1 cellular context compared by ENCODE assay signal in the genomic region with DNA sequence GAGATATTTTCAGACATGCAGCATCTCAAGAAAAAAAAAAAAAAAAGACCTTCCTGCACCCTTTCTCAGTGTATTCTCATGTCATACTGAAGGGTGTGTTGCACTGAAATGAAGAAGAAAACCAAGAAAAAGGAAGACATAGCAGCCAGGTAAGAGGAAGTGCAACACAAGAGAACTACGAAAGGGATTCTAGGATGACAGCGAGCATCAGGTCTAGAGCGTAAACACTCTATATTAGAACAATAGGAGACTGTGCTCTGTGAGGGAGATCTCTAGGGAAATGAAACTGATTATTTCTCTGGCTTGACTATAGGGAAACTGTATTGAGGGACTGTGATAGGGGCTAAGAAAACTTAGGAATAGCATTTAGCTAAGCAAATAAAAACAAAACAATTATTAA.
TF ChIP-seq lines count a peak whose summit lies in the region.

No MANE protein-coding gene starts in this region.

TF ChIP-seq in K562, 482 proteins besides CTCF, POLR2A, EP300 and RAD21:
- TF ChIP-seq, protein P1, sequence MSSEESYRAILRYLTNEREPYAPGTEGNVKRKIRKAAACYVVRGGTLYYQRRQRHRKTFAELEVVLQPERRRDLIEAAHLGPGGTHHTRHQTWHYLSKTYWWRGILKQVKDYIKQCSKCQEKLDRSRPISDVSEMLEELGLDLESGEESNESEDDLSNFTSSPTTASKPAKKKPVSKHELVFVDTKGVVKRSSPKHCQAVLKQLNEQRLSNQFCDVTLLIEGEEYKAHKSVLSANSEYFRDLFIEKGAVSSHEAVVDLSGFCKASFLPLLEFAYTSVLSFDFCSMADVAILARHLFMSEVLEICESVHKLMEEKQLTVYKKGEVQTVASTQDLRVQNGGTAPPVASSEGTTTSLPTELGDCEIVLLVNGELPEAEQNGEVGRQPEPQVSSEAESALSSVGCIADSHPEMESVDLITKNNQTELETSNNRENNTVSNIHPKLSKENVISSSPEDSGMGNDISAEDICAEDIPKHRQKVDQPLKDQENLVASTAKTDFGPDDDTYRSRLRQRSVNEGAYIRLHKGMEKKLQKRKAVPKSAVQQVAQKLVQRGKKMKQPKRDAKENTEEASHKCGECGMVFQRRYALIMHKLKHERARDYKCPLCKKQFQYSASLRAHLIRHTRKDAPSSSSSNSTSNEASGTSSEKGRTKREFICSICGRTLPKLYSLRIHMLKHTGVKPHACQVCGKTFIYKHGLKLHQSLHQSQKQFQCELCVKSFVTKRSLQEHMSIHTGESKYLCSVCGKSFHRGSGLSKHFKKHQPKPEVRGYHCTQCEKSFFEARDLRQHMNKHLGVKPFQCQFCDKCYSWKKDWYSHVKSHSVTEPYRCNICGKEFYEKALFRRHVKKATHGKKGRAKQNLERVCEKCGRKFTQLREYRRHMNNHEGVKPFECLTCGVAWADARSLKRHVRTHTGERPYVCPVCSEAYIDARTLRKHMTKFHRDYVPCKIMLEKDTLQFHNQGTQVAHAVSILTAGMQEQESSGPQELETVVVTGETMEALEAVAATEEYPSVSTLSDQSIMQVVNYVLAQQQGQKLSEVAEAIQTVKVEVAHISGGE (CRISPR knock-in tag; IDR thresholded peaks at IDR 0.05) = no peak
- peak; percentile 43; the same call in 1 of the 2 replicates for TF ChIP-seq SPI1 (IDR thresholded peaks at IDR 0.05; ENCODE audit: borderline replicate concordance, low read depth, low read length)
- no peak for TF ChIP-seq NR4A1 (CRISPR knock-in tag; IDR thresholded peaks at IDR 0.05)
- no peak for TF ChIP-seq NR4A1 (tag; IDR thresholded peaks at IDR 0.05)
